10 cellular contexts compared by ENCODE assay signal in the genomic region with DNA sequence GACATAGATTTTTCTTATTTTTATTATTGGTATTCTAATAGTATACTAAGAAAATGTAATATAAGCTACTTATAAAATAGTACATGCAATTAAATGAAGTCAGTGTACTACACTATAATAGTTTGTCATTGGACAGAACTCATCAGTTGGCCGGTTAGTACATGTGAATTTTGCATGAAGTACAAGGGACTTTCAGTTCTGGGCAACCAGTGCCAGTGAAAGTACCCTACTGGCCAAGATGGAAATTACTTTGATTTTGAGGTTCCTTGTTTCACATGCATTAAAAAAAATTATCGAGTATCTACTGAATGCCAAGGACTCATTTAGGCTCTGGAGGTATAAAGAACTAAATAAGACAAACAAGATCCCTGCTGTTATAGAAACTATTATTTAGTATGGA.
DNase-seq lines count a peak whose midpoint lies in the region; ATAC-seq and TF ChIP-seq lines count a peak whose summit lies in the region.
"Had no signal": no experiment of that assay in that cellular context is flagged by ENCODE, and none has a peak within 500 bp of the region (broad histone marks: within the 10 kb centered on the region; RNA-seq: fewer than 3 reads in every experiment).

No MANE protein-coding gene starts in this region.

- no peak for TF ChIP-seq POLR2A in NB4 (IDR thresholded peaks at IDR 0.05; ENCODE audit: extremely low read depth, insufficient read length)

- intact Hi-C loops in upper lobe of right lung (cut with DNase I), result no loop called here

- no peaks in the 10 kb centered on the region for H3K27me3 ChIP-seq in upper lobe of right lung

- DNase-seq in SIG-M5 treated with dmso at 0.1 percent for 504 hours (lab: John Stamatoyannopoulos, UW; ENCODE audit: unreplicated experiment) (peak; percentile 47), SIG-M5 (lab: John Stamatoyannopoulos, UW) (no peak), NB4 (ENCODE audit: low read depth) (peak; percentile 23), epithelial cell of esophagus (ENCODE audit: low read depth) (peak; percentile 40), upper lobe of right lung (no peak), Ammon's horn (ENCODE audit: low spot score) (no peak), NCI-H1930 (lab: John Stamatoyannopoulos, UW) (no peak)
- DNase-seq: activated CD4-positive, alpha-beta T cell treated with anti-CD3 and anti-CD28 coated beads, Interleukin-2, amount 10 ng/mL, durations not matched to agents 7 days and 5 days; NCI-H1436 treated with DMSO at 0.1 percent for 48 hours had no signal

- peaks cover 5% of the 10 kb centered on the region for H3K4me1 ChIP-seq in upper lobe of right lung

- peak; percentile 24 for ATAC-seq in upper lobe of right lung
- ATAC-seq in HG03565 (IDR thresholded peaks at IDR 0.05; ENCODE audit: unreplicated experiment), result no peak

- no peaks in the 10 kb centered on the region for H3K9me3 ChIP-seq in upper lobe of right lung

- H3K4me3 ChIP-seq in NB4 (ENCODE audit: low read depth, low read length), result no peak overlapping the region
- no peak overlapping the region for H3K4me3 ChIP-seq in epithelial cell of esophagus (ENCODE audit: low read length)
- H3K4me3 ChIP-seq in upper lobe of right lung, result no peak overlapping the region

- H3K27ac ChIP-seq in upper lobe of right lung, result no peak overlapping the region

- TF ChIP-seq CTCF in NB4 (IDR thresholded peaks at IDR 0.05; ENCODE audit: low read depth, low read length), result peak; percentile 25
- TF ChIP-seq CTCF in epithelial cell of esophagus (IDR thresholded peaks at IDR 0.05; ENCODE audit: insufficient read depth, low read depth, low read length, missing control alignments), result peak; percentile 46
- TF ChIP-seq CTCF in upper lobe of right lung (IDR thresholded peaks at IDR 0.05), result peak; percentile 21

- no peaks in the 10 kb centered on the region for H3K36me3 ChIP-seq in upper lobe of right lung

Comparison
In these comparisons a context has a peak if more than half of its experiments do, and no peak if none do; other contexts are left out.
1. DNase-seq: peak in SIG-M5 treated with dmso at 0.1 percent for 504 hours (single experiment), NB4 (single experiment) and epithelial cell of esophagus (single experiment); none in SIG-M5 (single experiment), upper lobe of right lung (single experiment), Ammon's horn (single experiment) and NCI-H1930 (0 of 2).
2. Peak in every context shown above with its lines, with median percentiles within 50 percentile points of each other: CTCF ChIP-seq.